In the genomic region with DNA sequence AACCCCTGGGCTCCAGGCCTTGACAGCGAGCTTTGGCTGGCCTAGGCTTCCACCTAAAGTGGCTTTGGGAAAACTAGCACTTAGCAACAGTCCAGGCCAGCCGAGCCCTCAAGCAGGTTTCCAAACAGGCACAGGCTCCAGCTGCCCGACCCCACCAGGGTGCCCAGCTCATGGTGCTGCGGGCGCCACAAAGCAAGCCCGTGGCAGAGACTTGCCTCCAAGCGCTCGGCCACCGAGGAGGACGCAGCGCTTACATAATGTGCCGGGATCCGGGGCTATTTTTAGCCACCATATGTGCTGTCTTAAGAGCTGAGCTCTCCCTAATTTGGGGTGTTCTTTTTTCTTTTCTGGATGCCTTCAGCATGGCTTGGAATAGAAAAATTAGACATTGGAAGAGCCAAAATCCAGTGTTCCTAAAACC, we compare ENCODE assay signal across 24 cellular contexts. TPM values are rescaled to one million over a fixed set of nuclear protein-coding genes. Genes with fewer than 3 reads are reported as not detected.
DNase-seq lines count a peak whose midpoint lies in the region; ATAC-seq, FAIRE-seq and TF ChIP-seq lines count a peak whose summit lies in the region.
"Had no signal": no experiment of that assay in that cellular context is flagged by ENCODE, and none has a peak within 500 bp of the region (broad histone marks: within the 10 kb centered on the region; RNA-seq: fewer than 3 reads in every experiment).

No MANE protein-coding gene starts in this region.

- H3K27ac ChIP-seq in angular gyrus (ENCODE audit: low read depth, low read length) (peak overlapping the region; percentile 81), heart right ventricle (peak overlapping the region in 3 of 10 donors; percentile 2 to 44 (median 35)), psoas muscle (no peak overlapping the region)
- H3K27ac ChIP-seq: gastrocnemius medialis, PC-9 had no signal

- H3K4me1 Mint-ChIP-seq in immature natural killer cell = no peaks in the 10 kb centered on the region
- H3K4me1 Mint-ChIP-seq: activated naive CD8-positive, alpha-beta T cell treated with anti-CD3 and anti-CD28 coated beads, Interleukin-2, amount 50 U/mL, for 24 hours; endodermal cell had no signal

- H3K36me3 Mint-ChIP-seq in immature natural killer cell = no peaks in the 10 kb centered on the region

- H3K9me3 ChIP-seq in heart right ventricle (no peaks in the 10 kb centered on the region), psoas muscle (no peaks in the 10 kb centered on the region)
- H3K9me3 ChIP-seq: gastrocnemius medialis, uterus had no signal

- H3K4me3 ChIP-seq in heart right ventricle (no peak overlapping the region), psoas muscle (no peak overlapping the region)
- H3K4me3 ChIP-seq: gastrocnemius medialis, PC-9, uterus had no signal

- peak; percentile 28 for DNase-seq in AG08395 (ENCODE audit: low spot score)
- peak in 1 of 2 donors; percentile 34 for DNase-seq in heart right ventricle
- peak in 1 of 2 donors; percentile 35 for DNase-seq in psoas muscle
- DNase-seq in immature natural killer cell = no peak
- DNase-seq in MV-4-11 (lab: John Stamatoyannopoulos, UW) = no peak
- no peak for DNase-seq in NCI-H345 (lab: John Stamatoyannopoulos, UW)
- DNase-seq in D721Med (ENCODE audit: insufficient read length, low spot score) = no peak
- DNase-seq: ACHN; activated CD4-positive, alpha-beta T cell treated with anti-CD3 and anti-CD28 coated beads, Interleukin-2, amount 50 U/mL, for 1 hour; activated naive CD8-positive, alpha-beta T cell treated with anti-CD3 and anti-CD28 coated beads, Interleukin-2, amount 50 U/mL, for 24 hours; central memory CD4-positive, alpha-beta T cell; endodermal cell; gastrocnemius medialis; KBM-7; NCI-H1048; NCI-H69; PC-9; stimulated activated CD4-positive, alpha-beta T cell treated with anti-CD3 and anti-CD28 coated beads, Interleukin-12 subunit alpha, Interleukin-12 subunit beta, amount 100 ng/mL, for 4 hours; stimulated activated naive CD4-positive, alpha-beta T cell; uterus had no signal

- no peaks in the 10 kb centered on the region for H3K9me3 Mint-ChIP-seq in immature natural killer cell
- H3K9me3 Mint-ChIP-seq: activated naive CD8-positive, alpha-beta T cell treated with anti-CD3 and anti-CD28 coated beads, Interleukin-2, amount 50 U/mL, for 24 hours; endodermal cell had no signal

- no peak overlapping the region for H3K4me3 Mint-ChIP-seq in immature natural killer cell
- H3K4me3 Mint-ChIP-seq: activated naive CD8-positive, alpha-beta T cell treated with anti-CD3 and anti-CD28 coated beads, Interleukin-2, amount 50 U/mL, for 24 hours; endodermal cell had no signal

- no peak overlapping the region for H3K27ac Mint-ChIP-seq in immature natural killer cell
- H3K27ac Mint-ChIP-seq: activated naive CD8-positive, alpha-beta T cell treated with anti-CD3 and anti-CD28 coated beads, Interleukin-2, amount 50 U/mL, for 24 hours; endodermal cell had no signal

- intact Hi-C loops in heart right ventricle (cut with DNase I) (no loop called here), psoas muscle (cut with DNase I) (no loop called here)

- TF ChIP-seq CTCF in heart right ventricle (IDR thresholded peaks at IDR 0.05) = no peak
- TF ChIP-seq CTCF in psoas muscle (IDR thresholded peaks at IDR 0.05) = no peak
- TF ChIP-seq CTCF in D721Med (IDR thresholded peaks at IDR 0.05; ENCODE audit: insufficient read depth, missing control alignments) = no peak

- WGBS in heart right ventricle, 2 donors = 39 to 40% methylated on average over 13 of the region's 13 CpGs
- 22 to 26% (median 22%) methylated on average over 13 of the region's 13 CpGs for WGBS in psoas muscle, 3 donors

- peak; percentile 19 to 76 (median 64) for ATAC-seq in heart right ventricle
- ATAC-seq in psoas muscle = peak; percentile 42 to 68 (median 62)
- ATAC-seq: activated naive CD8-positive, alpha-beta T cell treated with anti-CD3 and anti-CD28 coated beads, Interleukin-2, amount 50 U/mL, for 24 hours; SK-N-SH treated with all-trans-retinoic acid at 6 μM for 48 hours had no signal

- H3K27me3 Mint-ChIP-seq in immature natural killer cell (ENCODE audit: low read depth in 3 of 3) = peaks cover 1 to 4% (median 2%) of the 10 kb centered on the region in 3 donors
- H3K27me3 Mint-ChIP-seq: activated naive CD8-positive, alpha-beta T cell treated with anti-CD3 and anti-CD28 coated beads, Interleukin-2, amount 50 U/mL, for 24 hours had no signal

- FAIRE-seq in D721Med (lab: Jason Lieb, UNC) = no peak
- FAIRE-seq: GM12891, H1 had no signal

- H3K36me3 ChIP-seq in heart right ventricle = peaks cover 0 to 40% (median 0%) of the 10 kb centered on the region in 9 donors
- H3K36me3 ChIP-seq in psoas muscle (ENCODE audit: insufficient read depth in 1 of 2, low read depth in 1 of 2) = no peaks in the 10 kb centered on the region
- H3K36me3 ChIP-seq: gastrocnemius medialis, uterus had no signal

- H3K27me3 ChIP-seq in heart right ventricle (peaks cover 0 to 9% (median 0%) of the 10 kb centered on the region in 7 donors), psoas muscle (ENCODE audit: insufficient read depth in 3 of 3, low read length in 2 of 3) (peaks cover 0 to 76% (median 11%) of the 10 kb centered on the region in 3 donors)

- peaks cover 4 to 62% (median 28%) of the 10 kb centered on the region in 9 donors for H3K4me1 ChIP-seq in heart right ventricle
- peaks cover 19% of the 10 kb centered on the region for H3K4me1 ChIP-seq in psoas muscle
- H3K4me1 ChIP-seq: uterus had no signal

RNA-seq across cellular contexts. Expression of gene F7, which starts 56.1 kb away (rescaled TPM):
- total RNA-seq in heart right ventricle = under 1 TPM in 3 of 10 donors, not detected in 7; 0.20 to 0.45 (median 0.31) TPM
- polyA plus RNA-seq in heart right ventricle = under 1 TPM; 0.04 to 0.07 TPM
- under 1 TPM in 2 of 4 donors, not detected in 2; 0.10 to 0.20 TPM for total RNA-seq in psoas muscle
- polyA plus RNA-seq in psoas muscle = under 1 TPM in 1 of 3 donors, not detected in 2; 0.08 TPM
- polyA plus RNA-seq in immature natural killer cell = under 1 TPM in 1 of 3 donors, not detected in 2; 0.77 TPM
- total RNA-seq: PC-9 had no signal
